In the genomic region with DNA sequence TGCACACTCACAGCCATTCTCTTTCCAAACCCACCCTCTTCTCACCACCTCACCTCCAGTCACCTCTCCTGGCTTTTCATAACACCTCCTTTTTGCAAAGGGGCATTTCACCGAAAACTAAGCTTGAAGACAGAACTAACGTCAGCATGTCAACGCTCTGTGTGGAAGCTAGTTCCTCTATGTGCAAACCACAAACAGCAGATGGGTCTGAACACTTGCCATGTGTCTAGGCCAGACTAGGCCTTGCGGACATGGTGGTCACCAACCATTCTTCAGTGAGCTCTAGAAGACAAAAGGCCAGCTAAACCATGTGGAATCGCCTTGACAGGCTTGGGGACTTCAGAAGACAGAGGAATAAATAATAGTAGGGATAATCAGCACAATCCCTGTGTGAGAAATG, we compare ENCODE assay signal across 15 cellular contexts.
"Had no signal": no experiment of that assay in that cellular context is flagged by ENCODE, and none has a peak within 500 bp of the region (broad histone marks: within the 10 kb centered on the region; RNA-seq: fewer than 3 reads in every experiment).

No MANE protein-coding gene starts in this region.

- H3K27me3 ChIP-seq: cardiac muscle cell, gastroesophageal sphincter, pancreas, tibial artery, vagina had no signal

- H3K4me3 ChIP-seq: cardiac muscle cell, gastroesophageal sphincter, mucosa of descending colon, pancreas, tibial artery, vagina had no signal

- H3K4me1 ChIP-seq: gastroesophageal sphincter, pancreas, tibial artery, vagina had no signal

- ATAC-seq: activated naive CD4-positive, alpha-beta T cell treated with anti-CD3 and anti-CD28 coated beads, Interleukin-2, amount 50 U/mL, for 72 hours; gastroesophageal sphincter; mucosa of descending colon; naive thymus-derived CD8-positive, alpha-beta T cell had no signal

- H3K9me3 ChIP-seq: gastroesophageal sphincter, mucosa of descending colon, pancreas, tibial artery, vagina had no signal

- DNase-seq: activated CD4-positive, alpha-beta memory T cell treated with anti-CD3 and anti-CD28 coated beads, Interleukin-2, amount 10 ng/mL, durations not matched to agents 7 days and 5 days; activated effector memory CD4-positive, alpha-beta T cell treated with anti-CD3 and anti-CD28 coated beads, Interleukin-2, amount 50 U/mL, for 16 hours; activated T-cell treated with anti-CD3 and anti-CD28 coated beads, Interleukin-2, amount 50 U/mL, for 24 hours; mucosa of descending colon; naive thymus-derived CD8-positive, alpha-beta T cell; stimulated activated CD4-positive, alpha-beta T cell treated with anti-CD3 and anti-CD28 coated beads, Interleukin-2, amount 100 ng/mL, for 48 hours; stimulated activated naive CD4-positive, alpha-beta T cell; T1000; tibial artery; WERI-Rb-1 had no signal

- H3K36me3 ChIP-seq: cardiac muscle cell, gastroesophageal sphincter, pancreas, tibial artery, vagina, WERI-Rb-1 had no signal

- H3K27ac ChIP-seq: cardiac muscle cell, gastroesophageal sphincter, pancreas, tibial artery, vagina, WERI-Rb-1 had no signal
